In the genomic region with DNA sequence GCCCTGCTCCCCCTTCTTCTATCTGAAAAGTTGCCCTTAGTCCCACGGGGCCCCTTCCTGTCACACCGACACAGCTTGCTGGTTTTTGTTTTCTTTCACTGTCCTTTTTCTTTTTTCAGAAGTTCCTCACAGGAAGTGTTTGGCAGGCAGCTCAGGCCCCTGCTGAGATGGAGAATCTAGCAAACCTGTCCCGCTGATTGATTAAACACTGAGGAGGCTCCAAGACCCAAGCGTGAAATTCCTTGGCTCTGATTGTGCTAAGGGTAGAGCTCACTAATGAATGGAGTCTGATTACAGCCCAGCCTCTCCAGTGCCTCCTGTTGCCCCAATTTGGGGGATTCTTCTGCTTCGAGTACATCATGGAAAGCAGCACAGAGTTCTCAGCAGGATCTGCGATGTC, we compare ENCODE assay signal across 28 cellular contexts.
DNase-seq lines count a peak whose midpoint lies in the region; ATAC-seq, FAIRE-seq and TF ChIP-seq lines count a peak whose summit lies in the region.
"Had no signal": no experiment of that assay in that cellular context is flagged by ENCODE, and none has a peak within 500 bp of the region (broad histone marks: within the 10 kb centered on the region; RNA-seq: fewer than 3 reads in every experiment).

No MANE protein-coding gene starts in this region.

- no peaks in the 10 kb centered on the region for H3K9me3 Mint-ChIP-seq in nephron progenitor cell

- H3K4me1 ChIP-seq in BLaER1 = peaks cover 19% of the 10 kb centered on the region
- H3K4me1 ChIP-seq: Caco-2 had no signal

- no peaks in the 10 kb centered on the region for H3K27me3 ChIP-seq in BLaER1

- DNase-seq in NCI-H446 (lab: John Stamatoyannopoulos, UW) (peak; percentile 37 to 75), SK-N-MC (ENCODE audit: low read depth, low spot score) (peak; percentile 8), nephron progenitor cell (no peak), sciatic nerve (ENCODE audit: low spot score) (no peak), urothelium cell line (ENCODE audit: low spot score) (no peak), amygdala (lab: John Stamatoyannopoulos, UW) (no peak)
- no peak for DNase-seq in activated CD4-positive, alpha-beta T cell treated with anti-CD3 and anti-CD28 coated beads, Interleukin-2, amount 50 U/mL, for 4 hours
- DNase-seq: 8988T; C1 segment of cervical spinal cord; Caco-2; CD4-positive, alpha-beta memory T cell; GDM1; Kasumi-1; NCI-H1092 treated with DMSO at 0.1 percent for 48 hours; NCI-H1436; NCI-H187; NCI-H2081 treated with DMSO at 0.1 percent for 48 hours; NCI-H2171; NCI-H226; NCI-H524; NCI-H774; NK-92 treated with Interleukin-12 subunit alpha and Interleukin-12 subunit beta, amount 100 ng/mL, for 24 hours; PC-9 had no signal

- peaks cover 3% of the 10 kb centered on the region for H3K27me3 Mint-ChIP-seq in nephron progenitor cell (ENCODE audit: low read depth, poor library complexity)

- no peak overlapping the region for H3K4me3 Mint-ChIP-seq in nephron progenitor cell
- H3K4me3 Mint-ChIP-seq: CD4-positive, alpha-beta memory T cell had no signal

- peak overlapping the region; percentile 55 for H3K4me2 ChIP-seq in BLaER1
- H3K4me2 ChIP-seq: PC-9 had no signal

- H3K36me3 Mint-ChIP-seq in nephron progenitor cell (ENCODE audit: low read depth) = no peaks in the 10 kb centered on the region
- H3K36me3 Mint-ChIP-seq: CD4-positive, alpha-beta memory T cell had no signal

- peaks cover 30% of the 10 kb centered on the region for H3K4me1 Mint-ChIP-seq in nephron progenitor cell
- H3K4me1 Mint-ChIP-seq: CD4-positive, alpha-beta memory T cell had no signal

- H3K27ac Mint-ChIP-seq in nephron progenitor cell = peak overlapping the region; percentile 44
- H3K27ac Mint-ChIP-seq: CD4-positive, alpha-beta memory T cell had no signal

- FAIRE-seq in urothelium cell line (lab: Jason Lieb, UNC) = no peak
- FAIRE-seq: GM12892, GM19239, K562 had no signal

- H3K9me3 ChIP-seq in BLaER1 = no peaks in the 10 kb centered on the region
- H3K9me3 ChIP-seq in SK-N-MC (ENCODE audit: low read depth, low read length) = no peaks in the 10 kb centered on the region
- H3K9me3 ChIP-seq: Caco-2 had no signal

- no peak overlapping the region for H3K9ac ChIP-seq in BLaER1
- no peak overlapping the region for H3K9ac ChIP-seq in SK-N-MC (ENCODE audit: insufficient read length)

- H3K4me3 ChIP-seq in BLaER1 = no peak overlapping the region
- H3K4me3 ChIP-seq in SK-N-MC = no peak overlapping the region
- H3K4me3 ChIP-seq: K562, PC-9 had no signal

- TF ChIP-seq CTCF in nephron progenitor cell (IDR thresholded peaks at IDR 0.05) = no peak

- no peaks in the 10 kb centered on the region for H4K20me1 ChIP-seq in BLaER1

- intact Hi-C loops in sciatic nerve (cut with DNase I) = no loop called here

- no peak for ATAC-seq in sciatic nerve
- ATAC-seq: K562, Right ventricle myocardium inferior had no signal

- H3K27ac ChIP-seq in BLaER1 = no peak overlapping the region
- H3K27ac ChIP-seq in SK-N-MC = no peak overlapping the region
- H3K27ac ChIP-seq: PC-9 had no signal

- H3K36me3 ChIP-seq in BLaER1 (no peaks in the 10 kb centered on the region), SK-N-MC (ENCODE audit: insufficient read depth, low read length) (no peaks in the 10 kb centered on the region)

Comparison
In these comparisons a context has a peak if more than half of its experiments do, and no peak if none do; other contexts are left out.
1. DNase-seq: peak in NCI-H446 (2 of 2) and SK-N-MC (single experiment); none in nephron progenitor cell (single experiment), sciatic nerve (single experiment), urothelium cell line (single experiment), activated CD4-positive, alpha-beta T cell treated with anti-CD3 and anti-CD28 coated beads, Interleukin-2, amount 50 U/mL, for 4 hours (0 of 2) and amygdala (0 of 56).